Comparison of ENCODE assay signal across 12 cellular contexts in the genomic region with DNA sequence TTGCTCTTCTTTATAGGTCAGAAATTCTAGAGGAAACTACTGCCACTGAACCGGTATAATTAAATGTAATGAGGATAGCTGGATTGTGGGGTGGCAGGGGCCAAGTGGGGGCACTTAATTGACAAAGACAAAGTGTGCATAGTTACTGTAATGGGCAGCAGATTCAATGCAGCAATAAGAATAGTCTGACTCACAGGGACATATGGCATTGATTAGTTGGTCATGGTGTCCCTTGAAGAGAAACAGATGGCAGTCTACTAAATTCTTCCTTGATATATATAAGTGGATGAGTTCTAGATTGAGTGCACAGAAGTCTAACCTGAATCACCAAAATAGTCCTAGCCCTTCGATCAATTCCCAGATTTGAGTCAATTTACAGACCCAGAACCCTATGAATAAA. TPM values are rescaled to one million over a fixed set of nuclear protein-coding genes. Genes with fewer than 3 reads are reported as not detected.
DNase-seq lines count a peak whose midpoint lies in the region; ATAC-seq, FAIRE-seq and TF ChIP-seq lines count a peak whose summit lies in the region.
"Had no signal": no experiment of that assay in that cellular context is flagged by ENCODE, and none has a peak within 500 bp of the region (broad histone marks: within the 10 kb centered on the region; RNA-seq: fewer than 3 reads in every experiment).

No MANE protein-coding gene starts in this region.

- TF ChIP-seq EP300 in H1 (IDR thresholded peaks at IDR 0.05; ENCODE audit: borderline replicate concordance in 1 of 2, low read depth in 2 of 2, low read length in 2 of 2), result no peak

- CTCF ChIA-PET in H1 (lab: Charles Lee; ENCODE audit: partially characterized antibody), result no interaction called here

- no peak overlapping the region for H4K8ac ChIP-seq in H1 (ENCODE audit: extremely low read depth, insufficient read depth, low read length)

- H4K20me1 ChIP-seq in H1 (replicated peaks in 1 of 2; ENCODE audit: control insufficient read depth in 1 of 2, insufficient read depth in 2 of 2, low read length in 2 of 2), result peaks cover 0 to 2% of the 10 kb centered on the region in 2 experiments

- H2BK120ac ChIP-seq in H1 (replicated peaks; ENCODE audit: low read depth, low read length), result no peak overlapping the region

- H3K79me1 ChIP-seq in H1 (ENCODE audit: low read depth, low read length), result no peaks in the 10 kb centered on the region

- POLR2A ChIA-PET in H1 (lab: Charles Lee; ENCODE audit: partially characterized antibody), result no interaction called here

- TF ChIP-seq CTCF in H1 (IDR thresholded peaks at IDR 0.05; ENCODE audit: control extremely low read depth in 1 of 3, insufficient read depth in 1 of 3, low read depth in 1 of 3, low read length in 3 of 3), result no peak
- no peak for TF ChIP-seq CTCF in psoas muscle (IDR thresholded peaks at IDR 0.05)

- no peaks in the 10 kb centered on the region for H3K27me3 ChIP-seq in H1 (replicated peaks in 1 of 4; ENCODE audit: control insufficient read depth in 3 of 4, extremely low read depth in 1 of 4, insufficient read depth in 3 of 4, low read length in 3 of 4)
- H3K27me3 ChIP-seq in psoas muscle (ENCODE audit: insufficient read depth in 3 of 3, low read length in 2 of 3), result peaks cover 0 to 5% (median 0%) of the 10 kb centered on the region in 3 donors
- no peaks in the 10 kb centered on the region for H3K27me3 ChIP-seq in small intestine (ENCODE audit: control insufficient read depth in 2 of 2, insufficient read depth in 2 of 2, low read length in 2 of 2)
- H3K27me3 ChIP-seq: upper lobe of left lung had no signal

- H3K9me3 ChIP-seq in H1 (ENCODE audit: insufficient read depth in 2 of 2, low read depth in 1 of 2, low read length in 1 of 2) (no peaks in the 10 kb centered on the region), psoas muscle (no peaks in the 10 kb centered on the region), small intestine (ENCODE audit: control insufficient read depth, low read depth) (no peaks in the 10 kb centered on the region)

- H3K4me3 ChIP-seq in H1 (ENCODE audit: extremely low read depth in 1 of 4, insufficient read depth in 2 of 4, low read depth in 3 of 4, low read length in 4 of 4), result peak overlapping the region in 2 of 4 experiments; percentile 84 to 91; a peak in 5 of 8 replicates
- H3K4me3 ChIP-seq in psoas muscle, result peak overlapping the region; percentile 76
- H3K4me3 ChIP-seq in small intestine (ENCODE audit: low read depth in 1 of 2, low read length in 2 of 2), result no peak overlapping the region

- WGBS in H1 (ENCODE audit: extremely low coverage in 1 of 2, insufficient coverage in 1 of 2, insufficient read length in 1 of 2, insufficient replicate concordance in 2 of 2, low coverage in 1 of 2, low lambda C conversion rate in 2 of 2, missing lambda C conversion rate in 1 of 2), 2 experiments, result 88% methylated on average over 2 of the region's 2 CpGs; no CpG with 5 or more reads in 1 of the 2 experiments
- WGBS in psoas muscle, 3 donors, result 48 to 67% (median 56%) methylated on average over 2 of the region's 2 CpGs
- WGBS in small intestine, 3 donors, result 58 to 88% (median 76%) methylated on average over 1 to 2 of the region's 2 CpGs

- H3K18ac ChIP-seq in H1 (ENCODE audit: extremely low read depth, low read length), result no peak overlapping the region

- TF ChIP-seq RAD21 in H1 (IDR thresholded peaks at IDR 0.05 in 1 of 2, conservative IDR thresholded peaks at IDR 0.05 in 1 of 2; ENCODE audit: low read depth in 2 of 2, low read length in 2 of 2), result no peak

- no peak overlapping the region for H3K23ac ChIP-seq in H1 (ENCODE audit: insufficient read length)

- peak overlapping the region; percentile 35 to 71 for H3K4me2 ChIP-seq in H1 (ENCODE audit: insufficient read depth in 1 of 2, low read depth in 2 of 2, low read length in 2 of 2)

- H3K56ac ChIP-seq in H1 (replicated peaks; ENCODE audit: insufficient read length, low read depth, low read length), result no peak overlapping the region

- H3K14ac ChIP-seq in H1 (ENCODE audit: insufficient read length), result no peak overlapping the region

- no peak for ATAC-seq in psoas muscle
- ATAC-seq: sciatic nerve had no signal

- H3K36me3 ChIP-seq in H1 (ENCODE audit: control insufficient read depth in 2 of 4, insufficient read depth in 4 of 4, low read length in 3 of 4), result peaks cover 0 to 6% (median 0%) of the 10 kb centered on the region in 4 experiments; a peak in 1 of 8 replicates
- no peaks in the 10 kb centered on the region for H3K36me3 ChIP-seq in psoas muscle (ENCODE audit: insufficient read depth in 1 of 2, low read depth in 1 of 2)
- H3K36me3 ChIP-seq in small intestine (ENCODE audit: control insufficient read depth in 2 of 2, insufficient read depth in 2 of 2, low read length in 2 of 2), result no peaks in the 10 kb centered on the region
- H3K36me3 ChIP-seq: upper lobe of left lung had no signal

- no peak overlapping the region for H2BK20ac ChIP-seq in H1 (ENCODE audit: low read length)

- H2BK15ac ChIP-seq in H1 (ENCODE audit: low read length), result no peak overlapping the region

- H3K9ac ChIP-seq in H1 (replicated peaks in 1 of 4; ENCODE audit: extremely low read depth in 1 of 4, low read depth in 3 of 4, low read length in 3 of 4), result no peak overlapping the region

- H3K4ac ChIP-seq in H1 (replicated peaks; ENCODE audit: insufficient read length, low read depth, low read length), result no peak overlapping the region

- H3K27ac ChIP-seq in H1 (ENCODE audit: low read depth, low read length) (no peak overlapping the region), psoas muscle (no peak overlapping the region), small intestine (ENCODE audit: low read depth in 1 of 2, low read length in 1 of 2) (no peak overlapping the region)
- H3K27ac ChIP-seq: upper lobe of left lung had no signal

- no peak overlapping the region for H2AK5ac ChIP-seq in H1 (ENCODE audit: low read depth, low read length)

- no peaks in the 10 kb centered on the region for H3K4me1 ChIP-seq in H1 (replicated peaks in 1 of 4; ENCODE audit: control insufficient read depth in 3 of 4, insufficient read depth in 4 of 4, low read length in 3 of 4)
- H3K4me1 ChIP-seq in psoas muscle, result peaks cover 10% of the 10 kb centered on the region
- peaks cover 2 to 22% of the 10 kb centered on the region in 2 donors for H3K4me1 ChIP-seq in small intestine (ENCODE audit: control insufficient read depth in 2 of 2, insufficient read depth in 1 of 2, low read depth in 1 of 2, low read length in 1 of 2)

- peaks cover 2% of the 10 kb centered on the region; the same call in 1 of the 2 replicates for H3K23me2 ChIP-seq in H1 (ENCODE audit: low read depth, low read length)

- H2BK12ac ChIP-seq in H1 (ENCODE audit: low read depth, low read length), result no peak overlapping the region

- no peak overlapping the region for H2BK5ac ChIP-seq in H1 (ENCODE audit: low read depth, low read length)

- intact Hi-C loops in psoas muscle (cut with DNase I), result no loop called here

- DNase-seq in EL (peak; percentile 61), NCI-H82 treated with DMSO at 0.1 percent for 48 hours (lab: John Stamatoyannopoulos, UW; ENCODE audit: unreplicated experiment) (peak; percentile 51), H1 (ENCODE audit: low read depth in 1 of 2, low spot score in 2 of 2) (no peak), psoas muscle (no peak), NCI-H1417 treated with DMSO at 0.1 percent for 48 hours (lab: John Stamatoyannopoulos, UW) (no peak), hypothalamus (lab: John Stamatoyannopoulos, UW) (no peak), 8988T (no peak), small intestine (no peak)
- DNase-seq: NCI-H2081 treated with DMSO at 0.1 percent for 48 hours, upper lobe of left lung had no signal

- no peak overlapping the region for H2AFZ ChIP-seq in H1 (ENCODE audit: low read length)

- no peak overlapping the region for H4K91ac ChIP-seq in H1 (replicated peaks; ENCODE audit: insufficient read length, low read length)

- no peak for TF ChIP-seq POLR2A in H1 (IDR thresholded peaks at IDR 0.05; ENCODE audit: control extremely low read depth in 1 of 2, low read depth in 2 of 2, low read length in 2 of 2)

- peaks cover 0 to 51% of the 10 kb centered on the region in 2 experiments; a peak in 2 of 4 replicates for H3K79me2 ChIP-seq in H1 (ENCODE audit: control insufficient read depth in 1 of 2, insufficient read depth in 2 of 2, low read length in 2 of 2)

- H4K5ac ChIP-seq in H1 (ENCODE audit: insufficient read length, low read depth, low read length), result no peak overlapping the region

- FAIRE-seq in H1 (lab: Jason Lieb, UNC) (no peak), small intestine (lab: Jason Lieb, UNC) (no peak)

RNA-seq across cellular contexts. Expression of a gene that starts 3.1 kb away (rescaled TPM):
- 6.0 and 6.6 TPM in 2 replicates for total RNA-seq in H1 (2021; fragmentation: NEBNext Ultra II Directional; extraction: Animal tissue kit (Norgen Biotek cat#: 25700))
- polyA plus RNA-seq in H1 (2011; rRNA removed), result 4.6 and 7.4 TPM in 2 replicates
- polyA plus RNA-seq in H1 (2011; cell fraction: cytosol; rRNA removed), result 6.7 TPM
- polyA plus RNA-seq in H1 (2011; cell fraction: nucleus; rRNA removed), result 12.0 TPM
- polyA plus RNA-seq in H1 (2012, experiment 1 of 2), result 5.7 to 8.5 TPM (median 6.2 TPM) in 4 replicates
- 0.87 TPM for polyA plus RNA-seq in H1 (2012, experiment 2 of 2)
- polyA plus RNA-seq in H1 (2013, experiment 1 of 2), result 2.5 TPM
- polyA plus RNA-seq in H1 (2013, experiment 2 of 2), result 2.3 TPM
- polyA minus RNA-seq in H1 (2011; rRNA and poly(A)+ RNA removed), result 10.1 and 12.3 TPM in 2 replicates
- polyA minus RNA-seq in H1 (2011; cell fraction: cytosol; rRNA and poly(A)+ RNA removed), result 4.3 TPM
- 29.5 TPM for polyA minus RNA-seq in H1 (2011; cell fraction: nucleus; rRNA and poly(A)+ RNA removed)
- total RNA-seq in psoas muscle, result 1 to 10 TPM; 2.9 to 4.4 (median 3.7) TPM
- polyA plus RNA-seq in psoas muscle, result 1 to 10 TPM; 2.3 to 5.6 (median 3.1) TPM
- polyA plus RNA-seq in small intestine, result 1 to 10 TPM; 5.7 to 9.4 (median 5.9) TPM

RNA-seq across cellular contexts. Expression of a gene that starts 3.8 kb away (rescaled TPM):
- total RNA-seq in H1 (2021; fragmentation: NEBNext Ultra II Directional; extraction: Animal tissue kit (Norgen Biotek cat#: 25700)), result 5.8 and 6.7 TPM in 2 replicates
- polyA plus RNA-seq in H1 (2011; rRNA removed) (1.4 and 2.9 TPM in 2 replicates), psoas muscle (1 to 10 TPM; 2.2 to 3.2 (median 2.3) TPM), small intestine (1 to 10 TPM in 2 of 3 donors, under 1 TPM in 1; 0.67 to 1.1 (median 1.1) TPM)
- 3.3 TPM for polyA plus RNA-seq in H1 (2011; cell fraction: cytosol; rRNA removed)
- 1.6 TPM for polyA plus RNA-seq in H1 (2011; cell fraction: nucleus; rRNA removed)
- 2.3 to 3.9 TPM (median 2.6 TPM) in 4 replicates for polyA plus RNA-seq in H1 (2012, experiment 1 of 2)
- polyA plus RNA-seq in H1 (2012, experiment 2 of 2), result 0.16 TPM
- 4.6 TPM for polyA plus RNA-seq in H1 (2013, experiment 1 of 2)
- polyA plus RNA-seq in H1 (2013, experiment 2 of 2), result 4.5 TPM
- 5.0 and 7.7 TPM in 2 replicates for polyA minus RNA-seq in H1 (2011; rRNA and poly(A)+ RNA removed)
- 4.6 TPM for polyA minus RNA-seq in H1 (2011; cell fraction: cytosol; rRNA and poly(A)+ RNA removed)
- polyA minus RNA-seq in H1 (2011; cell fraction: nucleus; rRNA and poly(A)+ RNA removed), result 7.4 TPM
- 1 to 10 TPM; 2.4 to 6.7 (median 3.9) TPM for total RNA-seq in psoas muscle

RNA-seq across cellular contexts. Expression of a gene that starts 31.5 kb away (rescaled TPM):
- not detected in 2 replicates for total RNA-seq in H1 (2021; fragmentation: NEBNext Ultra II Directional; extraction: Animal tissue kit (Norgen Biotek cat#: 25700))
- polyA plus RNA-seq in H1 (2011; rRNA removed), result not detected in 2 replicates
- polyA plus RNA-seq in H1 (2011; cell fraction: cytosol; rRNA removed), result not detected
- polyA plus RNA-seq in H1 (2011; cell fraction: nucleus; rRNA removed), result not detected
- polyA plus RNA-seq in H1 (2012, experiment 1 of 2), result not detected in 4 replicates
- polyA plus RNA-seq in H1 (2012, experiment 2 of 2), result not detected
- not detected for polyA plus RNA-seq in H1 (2013, experiment 1 of 2)
- polyA plus RNA-seq in H1 (2013, experiment 2 of 2), result not detected
- not detected in 2 replicates for polyA minus RNA-seq in H1 (2011; rRNA and poly(A)+ RNA removed)
- not detected for polyA minus RNA-seq in H1 (2011; cell fraction: cytosol; rRNA and poly(A)+ RNA removed)
- not detected for polyA minus RNA-seq in H1 (2011; cell fraction: nucleus; rRNA and poly(A)+ RNA removed)
- total RNA-seq in psoas muscle, result not detected
- not detected for polyA plus RNA-seq in psoas muscle
- not detected for polyA plus RNA-seq in small intestine
- total RNA-seq: sciatic nerve, upper lobe of left lung had no signal
- polyA plus RNA-seq: esophagus had no signal

Comparison
In these comparisons a context has a peak if more than half of its experiments do, and no peak if none do; other contexts are left out.
1. DNase-seq: peak in EL (single experiment) and NCI-H82 treated with DMSO at 0.1 percent for 48 hours (single experiment); none in H1 (0 of 2), psoas muscle (0 of 2), NCI-H1417 treated with DMSO at 0.1 percent for 48 hours (single experiment), hypothalamus (0 of 51), 8988T (single experiment) and small intestine (single experiment).